In genomic region chr1:85801520-85801919, GRCh38 we compare ENCODE assay signal across 27 cellular contexts.
A peak's percentile ranks its signal among the peaks of the same experiment; 100 is the strongest.
DNase-seq lines count a peak whose midpoint lies in the region; ATAC-seq, FAIRE-seq and TF ChIP-seq lines count a peak whose summit lies in the region.
"Had no signal": no experiment of that assay in that cellular context is flagged by ENCODE, and none has a peak within 500 bp of the region (broad histone marks: within the 10 kb centered on the region; RNA-seq: fewer than 3 reads in every experiment).

No MANE protein-coding gene starts in this region.

- no peaks in the 10 kb centered on the region for H3K27me3 Mint-ChIP-seq in astrocyte (ENCODE audit: low read depth, unreplicated experiment)
- no peaks in the 10 kb centered on the region for H3K27me3 Mint-ChIP-seq in activated CD8-positive, alpha-beta memory T cell treated with anti-CD3 and anti-CD28 coated beads, Interleukin-2, amount 10 ng/mL, durations not matched to agents 7 days and 5 days
- H3K27me3 Mint-ChIP-seq: activated CD8-positive, alpha-beta T cell treated with anti-CD3 and anti-CD28 coated beads for 36 hours; dendritic cell treated with granulocyte-macrophage colony-stimulating factor and Interleukin-4, amounts not matched to agents 40 ng/mL and 50 ng/mL, for 4 days; stimulated activated naive CD8-positive, alpha-beta T cell treated with anti-CD3 and anti-CD28 coated beads, Interleukin-15, amount 100 ng/mL, for 72 hours had no signal

- no peaks in the 10 kb centered on the region for H3K4me1 ChIP-seq in mammary epithelial cell (ENCODE audit: insufficient read depth, low read length)
- no peaks in the 10 kb centered on the region for H3K4me1 ChIP-seq in breast epithelium
- H3K4me1 ChIP-seq in astrocyte (ENCODE audit: insufficient read depth, low read length) = no peaks in the 10 kb centered on the region

- H3K79me2 ChIP-seq in mammary epithelial cell (ENCODE audit: insufficient read depth, low read length) (no peaks in the 10 kb centered on the region), astrocyte (ENCODE audit: insufficient read depth, low read length) (no peaks in the 10 kb centered on the region)

- H3K9ac ChIP-seq in mammary epithelial cell (ENCODE audit: insufficient read depth, low read length) (no peak overlapping the region), astrocyte (ENCODE audit: low read length) (no peak overlapping the region)

- in situ Hi-C loops in mammary epithelial cell (cut with MboI; ENCODE audit: low sequenced_read_pairs in 2 of 2) = no loop called here

- DNase-seq in mammary epithelial cell (peak; percentile 2), breast epithelium (ENCODE audit: low spot score in 2 of 2) (no peak), astrocyte (ENCODE audit: low read depth) (peak; percentile 37), foreskin fibroblast (peak; percentile 28 to 67), Kasumi-1 (lab: John Stamatoyannopoulos, UW) (no peak)
- DNase-seq in activated CD8-positive, alpha-beta memory T cell treated with anti-CD3 and anti-CD28 coated beads, Interleukin-2, amount 10 ng/mL, durations not matched to agents 7 days and 5 days = no peak
- DNase-seq: 8988T; activated CD4-positive, CD25-positive, alpha-beta regulatory T cell treated with anti-CD3 and anti-CD28 coated beads, Interleukin-2, amount 50 U/mL, for 72 hours; activated CD8-positive, alpha-beta T cell treated with anti-CD3 and anti-CD28 coated beads for 36 hours; activated gamma-delta T cell treated with Interleukin-2 at 50 U/mL for 16 hours; activated T-cell treated with anti-CD3 and anti-CD28 coated beads, Interleukin-2, amount 50 U/mL, for 1 hour; COR-L47; NCI-H1105 treated with DMSO at 0.1 percent for 48 hours; NCI-H2081; NCI-H82; nucleus accumbens; retina; SHP77 treated with DMSO at 0.1 percent for 48 hours; stimulated activated CD4-positive, alpha-beta T cell treated with anti-CD3 and anti-CD28 coated beads, Interleukin-12 subunit alpha, Interleukin-12 subunit beta, amount 100 ng/mL, for 4 hours; stimulated activated naive CD8-positive, alpha-beta T cell treated with anti-CD3 and anti-CD28 coated beads, Interleukin-15, amount 100 ng/mL, for 72 hours had no signal

- no peak overlapping the region for H3K4me3 ChIP-seq in mammary epithelial cell (replicated peaks in 1 of 3; ENCODE audit: insufficient read depth in 1 of 3, low read depth in 2 of 3, low read length in 3 of 3)
- no peak overlapping the region for H3K4me3 ChIP-seq in breast epithelium
- H3K4me3 ChIP-seq in astrocyte (ENCODE audit: insufficient read depth, low read depth, low read length) = no peak overlapping the region
- no peak overlapping the region for H3K4me3 ChIP-seq in foreskin fibroblast (ENCODE audit: low read depth in 1 of 2, low read length in 2 of 2)
- H3K4me3 ChIP-seq: cardiac muscle cell, tibial nerve had no signal

- H3K4me2 ChIP-seq in mammary epithelial cell (ENCODE audit: insufficient read depth, low read depth, low read length) (no peak overlapping the region), astrocyte (ENCODE audit: low read length) (no peak overlapping the region)

- intact Hi-C loops in mammary epithelial cell (cut with micrococcal nuclease) = no loop called here
- intact Hi-C loops in breast epithelium (cut with DNase I; ENCODE audit: low total_unique reads) = no loop called here

- dilution Hi-C loops in mammary epithelial cell (cut with HindIII; ENCODE audit: low sequenced_read_pairs) = no loop called here

- H3K9me3 ChIP-seq in mammary epithelial cell (replicated peaks; ENCODE audit: insufficient read depth, low read length) (no peaks in the 10 kb centered on the region), breast epithelium (no peaks in the 10 kb centered on the region), astrocyte (ENCODE audit: insufficient read depth, low read depth, low read length) (no peaks in the 10 kb centered on the region)
- H3K9me3 ChIP-seq: tibial nerve had no signal

- no peaks in the 10 kb centered on the region for H3K36me3 Mint-ChIP-seq in astrocyte (ENCODE audit: low read depth, unreplicated experiment)
- no peaks in the 10 kb centered on the region for H3K36me3 Mint-ChIP-seq in activated CD8-positive, alpha-beta memory T cell treated with anti-CD3 and anti-CD28 coated beads, Interleukin-2, amount 10 ng/mL, durations not matched to agents 7 days and 5 days
- H3K36me3 Mint-ChIP-seq: memory B cell had no signal

- H3K27ac ChIP-seq in mammary epithelial cell (ENCODE audit: insufficient read depth, low read depth, low read length) = no peak overlapping the region
- no peak overlapping the region for H3K27ac ChIP-seq in breast epithelium
- no peak overlapping the region for H3K27ac ChIP-seq in astrocyte (ENCODE audit: low read depth, low read length)
- H3K27ac ChIP-seq: cardiac muscle cell, tibial nerve had no signal

- TF ChIP-seq CTCF in mammary epithelial cell (conservative IDR thresholded peaks at IDR 0.05 in 1 of 2, IDR thresholded peaks at IDR 0.05 in 1 of 2; ENCODE audit: extremely low read depth in 1 of 2, insufficient read depth in 1 of 2, low read depth in 1 of 2, low read length in 2 of 2) (no peak), breast epithelium (IDR thresholded peaks at IDR 0.05) (no peak), astrocyte (IDR thresholded peaks at IDR 0.05; ENCODE audit: insufficient read depth, low read depth, low read length) (no peak), foreskin fibroblast (IDR thresholded peaks at IDR 0.05; ENCODE audit: low read depth, low read length) (no peak)

- ATAC-seq in activated CD8-positive, alpha-beta memory T cell treated with anti-CD3 and anti-CD28 coated beads, Interleukin-2, amount 10 ng/mL, durations not matched to agents 7 days and 5 days = no peak
- ATAC-seq in HG02610 (IDR thresholded peaks at IDR 0.05; ENCODE audit: unreplicated experiment) (no peak), HG03520 (IDR thresholded peaks at IDR 0.05; ENCODE audit: unreplicated experiment) (no peak)
- ATAC-seq: activated CD8-positive, alpha-beta T cell treated with anti-CD3 and anti-CD28 coated beads for 36 hours; HCT116; stimulated activated naive CD8-positive, alpha-beta T cell treated with anti-CD3 and anti-CD28 coated beads, Interleukin-15, amount 100 ng/mL, for 72 hours had no signal

- 83% methylated on average over 1 of the region's 1 CpG for WGBS in mammary epithelial cell (ENCODE audit: low coverage, missing lambda C conversion rate)

- no peak for FAIRE-seq in astrocyte (lab: Jason Lieb, UNC)

- no peak overlapping the region for H3K27ac Mint-ChIP-seq in astrocyte (ENCODE audit: unreplicated experiment)
- H3K27ac Mint-ChIP-seq in activated CD8-positive, alpha-beta memory T cell treated with anti-CD3 and anti-CD28 coated beads, Interleukin-2, amount 10 ng/mL, durations not matched to agents 7 days and 5 days = no peak overlapping the region
- H3K27ac Mint-ChIP-seq: activated CD8-positive, alpha-beta T cell treated with anti-CD3 and anti-CD28 coated beads for 36 hours; dendritic cell treated with granulocyte-macrophage colony-stimulating factor and Interleukin-4, amounts not matched to agents 40 ng/mL and 50 ng/mL, for 4 days; memory B cell; stimulated activated naive CD8-positive, alpha-beta T cell treated with anti-CD3 and anti-CD28 coated beads, Interleukin-15, amount 100 ng/mL, for 72 hours had no signal

- no peak for TF ChIP-seq POLR2A in breast epithelium (IDR thresholded peaks at IDR 0.05)

- no TSS peak for BruUV-seq in mammary epithelial cell (replicated peaks; lab: Mats Ljungman, UMichigan)

- no peaks in the 10 kb centered on the region for H3K36me3 ChIP-seq in mammary epithelial cell (ENCODE audit: insufficient read depth, low read length)
- no peaks in the 10 kb centered on the region for H3K36me3 ChIP-seq in breast epithelium
- H3K36me3 ChIP-seq in astrocyte (ENCODE audit: insufficient read depth, low read length) = no peaks in the 10 kb centered on the region
- H3K36me3 ChIP-seq: cardiac muscle cell, tibial nerve had no signal

- peaks cover 4% of the 10 kb centered on the region for H3K4me1 Mint-ChIP-seq in astrocyte (ENCODE audit: low read depth, unreplicated experiment)
- no peaks in the 10 kb centered on the region for H3K4me1 Mint-ChIP-seq in activated CD8-positive, alpha-beta memory T cell treated with anti-CD3 and anti-CD28 coated beads, Interleukin-2, amount 10 ng/mL, durations not matched to agents 7 days and 5 days
- H3K4me1 Mint-ChIP-seq: memory B cell; stimulated activated naive CD8-positive, alpha-beta T cell treated with anti-CD3 and anti-CD28 coated beads, Interleukin-15, amount 100 ng/mL, for 72 hours had no signal

- H3K4me3 Mint-ChIP-seq in astrocyte (ENCODE audit: unreplicated experiment) = no peak overlapping the region
- no peak overlapping the region for H3K4me3 Mint-ChIP-seq in activated CD8-positive, alpha-beta memory T cell treated with anti-CD3 and anti-CD28 coated beads, Interleukin-2, amount 10 ng/mL, durations not matched to agents 7 days and 5 days
- H3K4me3 Mint-ChIP-seq: activated CD8-positive, alpha-beta T cell treated with anti-CD3 and anti-CD28 coated beads for 36 hours; dendritic cell treated with granulocyte-macrophage colony-stimulating factor and Interleukin-4, amounts not matched to agents 40 ng/mL and 50 ng/mL, for 4 days; memory B cell; stimulated activated naive CD8-positive, alpha-beta T cell treated with anti-CD3 and anti-CD28 coated beads, Interleukin-15, amount 100 ng/mL, for 72 hours had no signal

- CTCF ChIA-PET in mammary epithelial cell (lab: Charles Lee; ENCODE audit: low non-redundant PET) = no interaction called here
- CTCF ChIA-PET in activated CD8-positive, alpha-beta memory T cell treated with anti-CD3 and anti-CD28 coated beads, Interleukin-2, amount 10 ng/mL, durations not matched to agents 7 days and 5 days (lab: Charles Lee) = no interaction called here

- H2AFZ ChIP-seq in mammary epithelial cell (ENCODE audit: low read depth, low read length) (no peak overlapping the region), astrocyte (ENCODE audit: low read depth, low read length) (no peak overlapping the region)

- H3K9me3 Mint-ChIP-seq in astrocyte (ENCODE audit: unreplicated experiment) = no peaks in the 10 kb centered on the region
- peaks cover 2% of the 10 kb centered on the region for H3K9me3 Mint-ChIP-seq in activated CD8-positive, alpha-beta memory T cell treated with anti-CD3 and anti-CD28 coated beads, Interleukin-2, amount 10 ng/mL, durations not matched to agents 7 days and 5 days (ENCODE audit: low read depth)
- H3K9me3 Mint-ChIP-seq: activated CD8-positive, alpha-beta T cell treated with anti-CD3 and anti-CD28 coated beads for 36 hours; dendritic cell treated with granulocyte-macrophage colony-stimulating factor and Interleukin-4, amounts not matched to agents 40 ng/mL and 50 ng/mL, for 4 days had no signal

- H4K20me1 ChIP-seq in mammary epithelial cell (ENCODE audit: insufficient read depth, low read length) = no peaks in the 10 kb centered on the region
- no peaks in the 10 kb centered on the region for H4K20me1 ChIP-seq in astrocyte (ENCODE audit: insufficient read depth, low read length)

- H3K27me3 ChIP-seq in mammary epithelial cell (ENCODE audit: insufficient read depth, low read length) = no peaks in the 10 kb centered on the region
- H3K27me3 ChIP-seq in breast epithelium = no peaks in the 10 kb centered on the region
- no peaks in the 10 kb centered on the region for H3K27me3 ChIP-seq in astrocyte (ENCODE audit: insufficient read depth, low read length)
- H3K27me3 ChIP-seq: cardiac muscle cell, tibial nerve had no signal

Comparison
In these comparisons a context has a peak if more than half of its experiments do, and no peak if none do; other contexts are left out.
1. DNase-seq: peak in mammary epithelial cell (single experiment), astrocyte (single experiment) and foreskin fibroblast (2 of 2); none in breast epithelium (0 of 2), activated CD8-positive, alpha-beta memory T cell treated with anti-CD3 and anti-CD28 coated beads, Interleukin-2, amount 10 ng/mL, durations not matched to agents 7 days and 5 days (single experiment) and Kasumi-1 (0 of 2).